8 cellular contexts compared by ENCODE assay signal in genomic region chr1:112955678-112956502, GRCh38. TPM values are rescaled to one million over a fixed set of nuclear protein-coding genes. Genes with fewer than 3 reads are reported as not detected.
DNase-seq lines count a peak whose midpoint lies in the region; ATAC-seq and TF ChIP-seq lines count a peak whose summit lies in the region.

Gene SLC16A1, minus strand, starts transcription at chr1:112956196. Its CDS starts 26,888 bp downstream, at chr1:112929308.

- ATAC-seq in HG03439 (IDR thresholded peaks at IDR 0.05; ENCODE audit: unreplicated experiment) = peak; percentile 71

- H3K27me3 ChIP-seq in BE2C = no peaks in the 10 kb centered on the region

- H3K9me3 ChIP-seq in BE2C = no peaks in the 10 kb centered on the region

- TF ChIP-seq CTCF in BE2C (IDR thresholded peaks at IDR 0.05; ENCODE audit: low read depth, low read length) = peak; percentile 34

- peak; percentile 97 for DNase-seq in BE2C
- DNase-seq in GM19238 (ENCODE audit: insufficient read length, low spot score) = peak; percentile 73
- DNase-seq in NCI-H460 (ENCODE audit: extremely low read depth, low read depth) = peak; percentile 89
- DNase-seq in activated CD4-positive, CD25-positive, alpha-beta regulatory T cell treated with anti-CD3 and anti-CD28 coated beads, Interleukin-2, amount 50 U/mL, for 72 hours = peak; percentile 93
- peak; percentile 35 to 72 for DNase-seq in cerebellar nuclear complex (lab: John Stamatoyannopoulos, UW)
- DNase-seq in kidney glomerular epithelial cell (lab: John Stamatoyannopoulos, UW) = peak; percentile 87
- DNase-seq in stimulated activated CD4-positive, alpha-beta T cell treated with anti-CD3 and anti-CD28 coated beads, Interleukin-15, amount 100 ng/mL, for 48 hours (ENCODE audit: low read depth in 2 of 2) = peak; percentile 86 to 90

- H3K36me3 ChIP-seq in BE2C = peaks cover 10% of the 10 kb centered on the region

- peak within 1 kb of the TSS; percentile 97 for H3K4me3 ChIP-seq in BE2C (ENCODE audit: low read depth, low read length)

- H3K4me1 ChIP-seq in BE2C = peaks cover 3% of the 10 kb centered on the region

RNA-seq across cellular contexts. Expression of gene SLC16A1, which starts in this region (rescaled TPM):
- polyA plus RNA-seq in BE2C (2012; ENCODE audit: insufficient read depth, insufficient read length, low read depth) = 146 TPM
- total RNA-seq in NCI-H460 (2014; rRNA removed; shearing (Covaris generic)) = 80.3 and 91.5 TPM in 2 replicates
- polyA plus RNA-seq in NCI-H460 (2014; cell fraction: nucleus; rRNA removed) = 44.6 and 55.7 TPM in 2 replicates

Comparison
In these comparisons a context has a peak if more than half of its experiments do, and no peak if none do; other contexts are left out.
1. Peak in every context shown above with its lines: DNase-seq, ATAC-seq and H3K4me3 ChIP-seq.